1 cellular context compared by ENCODE assay signal in the genomic region with DNA sequence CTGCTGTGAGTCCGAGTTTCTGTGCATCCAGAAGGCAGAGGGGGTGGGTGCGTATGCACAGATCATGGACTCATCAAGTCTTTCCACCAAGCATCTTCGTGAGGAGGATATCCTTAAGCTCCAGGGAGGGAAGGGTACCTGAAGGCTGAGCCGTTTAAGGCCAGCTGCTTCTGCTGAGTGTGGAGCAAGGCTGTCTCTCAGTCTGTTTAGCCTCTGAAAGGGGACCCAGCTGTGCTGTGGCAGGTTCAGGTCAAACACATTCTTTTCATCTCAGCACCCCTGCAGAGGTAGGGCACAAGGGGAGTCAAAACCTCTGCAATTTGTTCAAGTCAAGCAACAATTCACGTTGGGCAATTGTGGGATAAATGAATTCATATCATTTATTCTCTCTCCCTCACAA.
TF ChIP-seq lines count a peak whose summit lies in the region.

No MANE protein-coding gene starts in this region.

TF ChIP-seq in H1, 55 proteins besides CTCF, POLR2A, EP300 and RAD21:
- TF ChIP-seq EGR1 (IDR thresholded peaks at IDR 0.05; ENCODE audit: borderline replicate concordance, low read depth, low read length), result peak; percentile 31; the same call in 1 of the 2 replicates
- TF ChIP-seq CEBPB (IDR thresholded peaks at IDR 0.05; ENCODE audit: low read depth, low read length), result no peak
- peak; percentile 75 for TF ChIP-seq NANOG (IDR thresholded peaks at IDR 0.05; ENCODE audit: insufficient read depth, low read depth, low read length, poor library complexity, severe bottlenecking)
- peak; percentile 84 to 96; a peak in 2 of 4 replicates for TF ChIP-seq HDAC2 (IDR thresholded peaks at IDR 0.05; ENCODE audit: borderline replicate concordance in 1 of 2, low read depth in 2 of 2, low read length in 2 of 2)
- TF ChIP-seq YY1 (IDR thresholded peaks at IDR 0.05; ENCODE audit: low read depth, low read length), result peak; percentile 70; the same call in 1 of the 2 replicates
- no peak for TF ChIP-seq RNF2 (IDR thresholded peaks at IDR 0.05; ENCODE audit: borderline replicate concordance, low read depth, low read length, missing control alignments, poor library complexity, severe bottlenecking)
- TF ChIP-seq RXRA (IDR thresholded peaks at IDR 0.05; ENCODE audit: insufficient read depth, low read depth, low read length), result 0 out of 2 replicates have a peak, but pooled peaks have one; percentile 51
- TF ChIP-seq BCL11A (IDR thresholded peaks at IDR 0.05; ENCODE audit: low read depth in 2 of 2, low read length in 2 of 2), result no peak
- peak; percentile 50 for TF ChIP-seq CTBP2 (IDR thresholded peaks at IDR 0.05; ENCODE audit: borderline replicate concordance, insufficient read depth, insufficient read length, low read length)
- TF ChIP-seq SIN3A (conservative IDR thresholded peaks at IDR 0.05 in 1 of 2, IDR thresholded peaks at IDR 0.05 in 1 of 2; ENCODE audit: low read depth in 1 of 2, low read length in 2 of 2), result peak; percentile 80 to 89; a peak in 3 of 4 replicates
- peak; percentile 64 for TF ChIP-seq MAX (IDR thresholded peaks at IDR 0.05)
- peak; percentile 90 for TF ChIP-seq TCF12 (IDR thresholded peaks at IDR 0.05; ENCODE audit: low read depth, low read length)
- peak; percentile 54; the same call in 1 of the 2 replicates for TF ChIP-seq TEAD4 (IDR thresholded peaks at IDR 0.05; ENCODE audit: low read depth, low read length)
- TF ChIP-seq, protein P1, sequence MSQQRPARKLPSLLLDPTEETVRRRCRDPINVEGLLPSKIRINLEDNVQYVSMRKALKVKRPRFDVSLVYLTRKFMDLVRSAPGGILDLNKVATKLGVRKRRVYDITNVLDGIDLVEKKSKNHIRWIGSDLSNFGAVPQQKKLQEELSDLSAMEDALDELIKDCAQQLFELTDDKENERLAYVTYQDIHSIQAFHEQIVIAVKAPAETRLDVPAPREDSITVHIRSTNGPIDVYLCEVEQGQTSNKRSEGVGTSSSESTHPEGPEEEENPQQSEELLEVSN (IDR thresholded peaks at IDR 0.05), result peak; percentile 57; the same call in 1 of the 2 replicates
